10 cellular contexts compared by ENCODE assay signal in the genomic region with DNA sequence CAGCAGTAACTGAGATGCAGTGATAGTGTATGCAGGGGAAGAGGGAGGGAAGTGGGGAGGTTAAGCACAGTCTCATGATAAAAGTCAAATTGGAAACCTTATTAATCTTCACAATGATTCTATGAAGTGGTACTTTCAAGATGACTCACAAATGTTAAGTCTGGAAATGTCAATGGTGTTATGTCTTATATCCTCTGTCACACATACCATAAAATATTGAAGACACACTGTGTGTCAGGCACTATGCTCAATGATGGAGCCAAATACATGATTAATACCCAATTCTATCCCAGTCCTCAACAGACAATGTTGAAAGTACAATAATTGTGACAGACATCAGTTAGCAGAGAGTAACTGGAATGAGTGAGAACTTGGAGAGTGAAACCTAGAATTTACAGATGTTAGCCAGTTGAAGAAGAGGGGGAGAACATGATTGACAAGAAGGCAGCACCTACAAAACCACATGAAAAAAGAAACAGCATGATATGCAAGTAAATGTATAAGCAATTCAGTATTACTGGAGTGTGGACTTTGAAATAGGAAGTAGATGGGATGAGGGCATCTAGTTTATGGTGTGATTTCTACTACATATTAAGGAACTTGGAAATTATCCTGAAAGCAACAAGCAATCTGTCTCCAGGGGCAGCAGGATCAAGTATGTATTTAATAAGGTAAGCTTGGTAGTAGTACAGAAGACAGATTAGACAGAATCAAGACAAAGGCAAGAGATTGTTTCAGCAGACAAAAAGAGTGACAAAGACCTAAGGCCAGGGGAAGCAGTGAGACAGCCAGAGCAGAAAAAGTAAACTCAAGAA.
DNase-seq lines count a peak whose midpoint lies in the region; ATAC-seq and TF ChIP-seq lines count a peak whose summit lies in the region.
"Had no signal": no experiment of that assay in that cellular context is flagged by ENCODE, and none has a peak within 500 bp of the region (broad histone marks: within the 10 kb centered on the region; RNA-seq: fewer than 3 reads in every experiment).

No MANE protein-coding gene starts in this region.

- no peaks in the 10 kb centered on the region for H3K9me3 ChIP-seq in osteoblast (ENCODE audit: low read depth, low read length)

- no peak overlapping the region for H3K4me3 Mint-ChIP-seq in memory B cell

- peaks cover 14% of the 10 kb centered on the region for H3K36me3 ChIP-seq in osteoblast (ENCODE audit: insufficient read depth, low read length)

- peaks cover 3% of the 10 kb centered on the region for H3K4me1 Mint-ChIP-seq in memory B cell

- H3K27ac ChIP-seq in osteoblast (ENCODE audit: low read depth, low read length) = no peak overlapping the region

- ATAC-seq in GM18505 (IDR thresholded peaks at IDR 0.05; ENCODE audit: unreplicated experiment) (peak; percentile 67), GM21619 (IDR thresholded peaks at IDR 0.05; ENCODE audit: unreplicated experiment) (peak; percentile 63), HG03521 (IDR thresholded peaks at IDR 0.05; ENCODE audit: unreplicated experiment) (peak; percentile 46), memory B cell (ENCODE audit: low read depth) (no peak)

- H3K9me3 Mint-ChIP-seq in memory B cell = peaks cover 3% of the 10 kb centered on the region

- TF ChIP-seq CTCF in osteoblast (IDR thresholded peaks at IDR 0.05; ENCODE audit: extremely low read depth, low read depth, low read length) = no peak

- H3K4me1 ChIP-seq in osteoblast (ENCODE audit: insufficient read depth, low read length) = no peaks in the 10 kb centered on the region

- peak overlapping the region; percentile 3 for H3K27ac Mint-ChIP-seq in memory B cell

- H4K20me1 ChIP-seq in osteoblast (ENCODE audit: insufficient read depth, low read length) = no peaks in the 10 kb centered on the region

- H3K27me3 ChIP-seq in osteoblast (ENCODE audit: insufficient read depth, low read length) = no peaks in the 10 kb centered on the region

- DNase-seq in memory B cell (ENCODE audit: low spot score in 2 of 2) = no peak
- DNase-seq in stimulated activated CD4-positive, alpha-beta T cell treated with anti-CD3 and anti-CD28 coated beads, Interleukin-12 subunit alpha, Interleukin-12 subunit beta, amount 100 ng/mL, for 4 hours = no peak
- no peak for DNase-seq in osteoblast (ENCODE audit: insufficient read length, low spot score, missing footprints)
- no peak for DNase-seq in activated CD8-positive, alpha-beta memory T cell treated with anti-CD3 and anti-CD28 coated beads for 24 hours
- DNase-seq in kidney tubule cell (ENCODE audit: low spot score) = no peak
- DNase-seq: NCI-H146; stimulated activated naive CD4-positive, alpha-beta T cell had no signal

- no peak overlapping the region for H3K4me2 ChIP-seq in osteoblast (ENCODE audit: insufficient read depth, low read length)

- H3K79me2 ChIP-seq in osteoblast (ENCODE audit: insufficient read depth, low read length) = no peaks in the 10 kb centered on the region

- H2AFZ ChIP-seq in osteoblast (ENCODE audit: low read length) = no peak overlapping the region

- H3K36me3 Mint-ChIP-seq in memory B cell = peaks cover 51% of the 10 kb centered on the region

- no peak overlapping the region for H3K4me3 ChIP-seq in osteoblast (ENCODE audit: insufficient read depth, low read length)

- H3K27me3 Mint-ChIP-seq in memory B cell = no peaks in the 10 kb centered on the region

- no peak for TF ChIP-seq POLR2A in GM18505 (IDR thresholded peaks at IDR 0.05; ENCODE audit: borderline replicate concordance, extremely low read depth, insufficient read depth, insufficient read length)
